1 cellular context compared by ENCODE assay signal in the genomic region with DNA sequence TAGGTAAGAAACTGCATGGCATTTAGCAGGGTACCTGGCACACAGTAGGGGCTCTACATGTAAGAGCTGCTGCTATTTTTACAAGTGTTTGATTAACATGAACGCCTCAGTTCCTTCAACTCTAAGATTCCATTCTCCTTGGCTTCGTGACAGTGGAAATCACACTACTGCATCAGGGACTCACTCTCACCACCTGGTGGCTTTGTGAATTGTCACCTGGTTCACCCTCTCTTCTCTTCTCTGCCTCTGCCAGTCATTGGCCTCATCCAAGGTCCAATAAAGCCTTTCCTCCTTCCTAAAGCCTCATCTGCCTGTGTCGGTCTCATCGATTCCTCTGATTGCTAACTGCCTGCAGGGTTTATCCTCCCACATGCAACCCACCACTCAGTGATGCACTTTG.
TF ChIP-seq lines count a peak whose summit lies in the region.

No MANE protein-coding gene starts in this region.

TF ChIP-seq in H1, 55 proteins besides CTCF, POLR2A, EP300 and RAD21 (continued from another document):
- TF ChIP-seq, protein P1, sequence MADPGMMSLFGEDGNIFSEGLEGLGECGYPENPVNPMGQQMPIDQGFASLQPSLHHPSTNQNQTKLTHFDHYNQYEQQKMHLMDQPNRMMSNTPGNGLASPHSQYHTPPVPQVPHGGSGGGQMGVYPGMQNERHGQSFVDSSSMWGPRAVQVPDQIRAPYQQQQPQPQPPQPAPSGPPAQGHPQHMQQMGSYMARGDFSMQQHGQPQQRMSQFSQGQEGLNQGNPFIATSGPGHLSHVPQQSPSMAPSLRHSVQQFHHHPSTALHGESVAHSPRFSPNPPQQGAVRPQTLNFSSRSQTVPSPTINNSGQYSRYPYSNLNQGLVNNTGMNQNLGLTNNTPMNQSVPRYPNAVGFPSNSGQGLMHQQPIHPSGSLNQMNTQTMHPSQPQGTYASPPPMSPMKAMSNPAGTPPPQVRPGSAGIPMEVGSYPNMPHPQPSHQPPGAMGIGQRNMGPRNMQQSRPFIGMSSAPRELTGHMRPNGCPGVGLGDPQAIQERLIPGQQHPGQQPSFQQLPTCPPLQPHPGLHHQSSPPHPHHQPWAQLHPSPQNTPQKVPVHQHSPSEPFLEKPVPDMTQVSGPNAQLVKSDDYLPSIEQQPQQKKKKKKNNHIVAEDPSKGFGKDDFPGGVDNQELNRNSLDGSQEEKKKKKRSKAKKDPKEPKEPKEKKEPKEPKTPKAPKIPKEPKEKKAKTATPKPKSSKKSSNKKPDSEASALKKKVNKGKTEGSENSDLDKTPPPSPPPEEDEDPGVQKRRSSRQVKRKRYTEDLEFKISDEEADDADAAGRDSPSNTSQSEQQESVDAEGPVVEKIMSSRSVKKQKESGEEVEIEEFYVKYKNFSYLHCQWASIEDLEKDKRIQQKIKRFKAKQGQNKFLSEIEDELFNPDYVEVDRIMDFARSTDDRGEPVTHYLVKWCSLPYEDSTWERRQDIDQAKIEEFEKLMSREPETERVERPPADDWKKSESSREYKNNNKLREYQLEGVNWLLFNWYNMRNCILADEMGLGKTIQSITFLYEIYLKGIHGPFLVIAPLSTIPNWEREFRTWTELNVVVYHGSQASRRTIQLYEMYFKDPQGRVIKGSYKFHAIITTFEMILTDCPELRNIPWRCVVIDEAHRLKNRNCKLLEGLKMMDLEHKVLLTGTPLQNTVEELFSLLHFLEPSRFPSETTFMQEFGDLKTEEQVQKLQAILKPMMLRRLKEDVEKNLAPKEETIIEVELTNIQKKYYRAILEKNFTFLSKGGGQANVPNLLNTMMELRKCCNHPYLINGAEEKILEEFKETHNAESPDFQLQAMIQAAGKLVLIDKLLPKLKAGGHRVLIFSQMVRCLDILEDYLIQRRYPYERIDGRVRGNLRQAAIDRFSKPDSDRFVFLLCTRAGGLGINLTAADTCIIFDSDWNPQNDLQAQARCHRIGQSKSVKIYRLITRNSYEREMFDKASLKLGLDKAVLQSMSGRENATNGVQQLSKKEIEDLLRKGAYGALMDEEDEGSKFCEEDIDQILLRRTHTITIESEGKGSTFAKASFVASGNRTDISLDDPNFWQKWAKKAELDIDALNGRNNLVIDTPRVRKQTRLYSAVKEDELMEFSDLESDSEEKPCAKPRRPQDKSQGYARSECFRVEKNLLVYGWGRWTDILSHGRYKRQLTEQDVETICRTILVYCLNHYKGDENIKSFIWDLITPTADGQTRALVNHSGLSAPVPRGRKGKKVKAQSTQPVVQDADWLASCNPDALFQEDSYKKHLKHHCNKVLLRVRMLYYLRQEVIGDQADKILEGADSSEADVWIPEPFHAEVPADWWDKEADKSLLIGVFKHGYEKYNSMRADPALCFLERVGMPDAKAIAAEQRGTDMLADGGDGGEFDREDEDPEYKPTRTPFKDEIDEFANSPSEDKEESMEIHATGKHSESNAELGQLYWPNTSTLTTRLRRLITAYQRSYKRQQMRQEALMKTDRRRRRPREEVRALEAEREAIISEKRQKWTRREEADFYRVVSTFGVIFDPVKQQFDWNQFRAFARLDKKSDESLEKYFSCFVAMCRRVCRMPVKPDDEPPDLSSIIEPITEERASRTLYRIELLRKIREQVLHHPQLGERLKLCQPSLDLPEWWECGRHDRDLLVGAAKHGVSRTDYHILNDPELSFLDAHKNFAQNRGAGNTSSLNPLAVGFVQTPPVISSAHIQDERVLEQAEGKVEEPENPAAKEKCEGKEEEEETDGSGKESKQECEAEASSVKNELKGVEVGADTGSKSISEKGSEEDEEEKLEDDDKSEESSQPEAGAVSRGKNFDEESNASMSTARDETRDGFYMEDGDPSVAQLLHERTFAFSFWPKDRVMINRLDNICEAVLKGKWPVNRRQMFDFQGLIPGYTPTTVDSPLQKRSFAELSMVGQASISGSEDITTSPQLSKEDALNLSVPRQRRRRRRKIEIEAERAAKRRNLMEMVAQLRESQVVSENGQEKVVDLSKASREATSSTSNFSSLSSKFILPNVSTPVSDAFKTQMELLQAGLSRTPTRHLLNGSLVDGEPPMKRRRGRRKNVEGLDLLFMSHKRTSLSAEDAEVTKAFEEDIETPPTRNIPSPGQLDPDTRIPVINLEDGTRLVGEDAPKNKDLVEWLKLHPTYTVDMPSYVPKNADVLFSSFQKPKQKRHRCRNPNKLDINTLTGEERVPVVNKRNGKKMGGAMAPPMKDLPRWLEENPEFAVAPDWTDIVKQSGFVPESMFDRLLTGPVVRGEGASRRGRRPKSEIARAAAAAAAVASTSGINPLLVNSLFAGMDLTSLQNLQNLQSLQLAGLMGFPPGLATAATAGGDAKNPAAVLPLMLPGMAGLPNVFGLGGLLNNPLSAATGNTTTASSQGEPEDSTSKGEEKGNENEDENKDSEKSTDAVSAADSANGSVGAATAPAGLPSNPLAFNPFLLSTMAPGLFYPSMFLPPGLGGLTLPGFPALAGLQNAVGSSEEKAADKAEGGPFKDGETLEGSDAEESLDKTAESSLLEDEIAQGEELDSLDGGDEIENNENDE (IDR thresholded peaks at IDR 0.05; ENCODE audit: insufficient replicate concordance, low read length), result no peak
- TF ChIP-seq POLR2AphosphoS5 (IDR thresholded peaks at IDR 0.05; ENCODE audit: low read depth, low read length) (no peak), HDAC6 (IDR thresholded peaks at IDR 0.05; ENCODE audit: low read depth, low read length) (no peak), SP1 (IDR thresholded peaks at IDR 0.05; ENCODE audit: low read depth, low read length) (no peak), TBP (IDR thresholded peaks at IDR 0.05; ENCODE audit: low read depth, low read length) (no peak), SP4 (IDR thresholded peaks at IDR 0.05; ENCODE audit: low read length) (no peak), CEBPB (IDR thresholded peaks at IDR 0.05; ENCODE audit: low read depth, low read length) (no peak), TEAD4 (IDR thresholded peaks at IDR 0.05; ENCODE audit: low read depth, low read length) (no peak), CBX8 (IDR thresholded peaks at IDR 0.05; ENCODE audit: borderline replicate concordance, low read depth, low read length) (no peak), SP2 (IDR thresholded peaks at IDR 0.05; ENCODE audit: low read length) (no peak), SIN3A (conservative IDR thresholded peaks at IDR 0.05 in 1 of 2, IDR thresholded peaks at IDR 0.05 in 1 of 2; ENCODE audit: low read depth in 1 of 2, low read length in 2 of 2) (no peak), CTBP2 (IDR thresholded peaks at IDR 0.05; ENCODE audit: borderline replicate concordance, insufficient read depth, insufficient read length, low read length) (no peak), SAP30 (IDR thresholded peaks at IDR 0.05; ENCODE audit: insufficient read depth, insufficient replicate concordance, low read length) (no peak), NRF1 (IDR thresholded peaks at IDR 0.05; ENCODE audit: low read depth, low read length) (no peak), FOSL1 (IDR thresholded peaks at IDR 0.05; ENCODE audit: insufficient read depth, low read depth, low read length) (no peak), EGR1 (IDR thresholded peaks at IDR 0.05; ENCODE audit: borderline replicate concordance, low read depth, low read length) (no peak)
- TF ChIP-seq, protein P2, sequence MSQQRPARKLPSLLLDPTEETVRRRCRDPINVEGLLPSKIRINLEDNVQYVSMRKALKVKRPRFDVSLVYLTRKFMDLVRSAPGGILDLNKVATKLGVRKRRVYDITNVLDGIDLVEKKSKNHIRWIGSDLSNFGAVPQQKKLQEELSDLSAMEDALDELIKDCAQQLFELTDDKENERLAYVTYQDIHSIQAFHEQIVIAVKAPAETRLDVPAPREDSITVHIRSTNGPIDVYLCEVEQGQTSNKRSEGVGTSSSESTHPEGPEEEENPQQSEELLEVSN (IDR thresholded peaks at IDR 0.05), result no peak
- TF ChIP-seq, protein P3, sequence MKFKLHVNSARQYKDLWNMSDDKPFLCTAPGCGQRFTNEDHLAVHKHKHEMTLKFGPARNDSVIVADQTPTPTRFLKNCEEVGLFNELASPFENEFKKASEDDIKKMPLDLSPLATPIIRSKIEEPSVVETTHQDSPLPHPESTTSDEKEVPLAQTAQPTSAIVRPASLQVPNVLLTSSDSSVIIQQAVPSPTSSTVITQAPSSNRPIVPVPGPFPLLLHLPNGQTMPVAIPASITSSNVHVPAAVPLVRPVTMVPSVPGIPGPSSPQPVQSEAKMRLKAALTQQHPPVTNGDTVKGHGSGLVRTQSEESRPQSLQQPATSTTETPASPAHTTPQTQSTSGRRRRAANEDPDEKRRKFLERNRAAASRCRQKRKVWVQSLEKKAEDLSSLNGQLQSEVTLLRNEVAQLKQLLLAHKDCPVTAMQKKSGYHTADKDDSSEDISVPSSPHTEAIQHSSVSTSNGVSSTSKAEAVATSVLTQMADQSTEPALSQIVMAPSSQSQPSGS (IDR thresholded peaks at IDR 0.05; ENCODE audit: low read length), result no peak
